28 cellular contexts compared by ENCODE assay signal in genomic region chr21:16347223-16347622, GRCh38.
"Had no signal": no experiment of that assay in that cellular context is flagged by ENCODE, and none has a peak within 500 bp of the region (broad histone marks: within the 10 kb centered on the region; RNA-seq: fewer than 3 reads in every experiment).

No MANE protein-coding gene starts in this region.

- FAIRE-seq: colon, endometrium, endothelial cell of umbilical vein, frontal cortex had no signal

- H3K27ac ChIP-seq: colonic mucosa, coronary artery, dorsolateral prefrontal cortex, epithelial cell of prostate, esophagus muscularis mucosa, esophagus squamous epithelium, foreskin keratinocyte, gastrocnemius medialis, gastroesophageal sphincter, heart left ventricle, heart right ventricle had no signal

- H3K4me3 ChIP-seq: colonic mucosa, coronary artery, dorsolateral prefrontal cortex, esophagus muscularis mucosa, esophagus squamous epithelium, gastrocnemius medialis, gastroesophageal sphincter, heart left ventricle, heart right ventricle had no signal

- H3K9me3 ChIP-seq: colonic mucosa, esophagus muscularis mucosa, esophagus squamous epithelium, gastrocnemius medialis, gastroesophageal sphincter, heart left ventricle, heart right ventricle had no signal

- H3K4me1 ChIP-seq: colonic mucosa, esophagus muscularis mucosa, esophagus squamous epithelium, foreskin keratinocyte, gastrocnemius medialis, gastroesophageal sphincter, heart left ventricle, heart right ventricle had no signal

- ATAC-seq: effector memory CD8-positive, alpha-beta T cell; esophagus mucosa; foreskin keratinocyte; gastrocnemius medialis; gastroesophageal sphincter; heart left ventricle; heart right ventricle had no signal

- DNase-seq: colonic mucosa; cortex of kidney; dermis blood vessel endothelial cell; dorsolateral prefrontal cortex; effector CD4-positive, alpha-beta T cell; effector CD8-positive, alpha-beta T cell; effector memory CD4-positive, alpha-beta T cell; effector memory CD8-positive, alpha-beta T cell; endodermal cell; erythroblast; esophagus squamous epithelium; foreskin fibroblast; foreskin keratinocyte; foreskin melanocyte; gastrocnemius medialis; glutamatergic neuron; head of caudate nucleus; heart left ventricle; heart right ventricle had no signal

- H3K36me3 ChIP-seq: colonic mucosa, esophagus muscularis mucosa, esophagus squamous epithelium, gastrocnemius medialis, gastroesophageal sphincter, heart left ventricle, heart right ventricle had no signal

- H3K27me3 ChIP-seq: colonic mucosa, dorsolateral prefrontal cortex, esophagus muscularis mucosa, esophagus squamous epithelium, foreskin keratinocyte, gastrocnemius medialis, gastroesophageal sphincter, heart left ventricle, heart right ventricle had no signal
